Comparison of ENCODE assay signal across 9 cellular contexts in the genomic region with DNA sequence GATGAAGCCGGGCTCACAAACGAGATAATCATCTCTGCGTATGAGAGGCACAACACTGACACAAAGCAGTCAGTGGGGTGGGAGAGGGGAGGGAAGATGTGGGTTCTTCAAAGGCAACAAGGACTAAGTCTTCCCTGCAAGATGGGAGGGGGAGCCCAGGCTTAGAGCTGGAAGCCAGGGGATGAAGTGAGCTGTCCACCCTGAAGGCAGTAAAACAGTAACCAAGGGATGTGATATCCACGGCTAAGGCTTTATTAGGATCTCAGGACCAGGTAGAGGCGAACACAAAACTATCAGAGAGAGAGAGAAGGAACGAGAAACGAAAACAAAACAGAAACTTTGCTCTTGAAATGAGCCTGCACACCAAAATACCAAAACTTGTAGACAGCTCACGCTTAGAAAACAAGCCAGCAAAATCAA.
DNase-seq lines count a peak whose midpoint lies in the region; ATAC-seq and TF ChIP-seq lines count a peak whose summit lies in the region.
"Had no signal": no experiment of that assay in that cellular context is flagged by ENCODE, and none has a peak within 500 bp of the region (broad histone marks: within the 10 kb centered on the region; RNA-seq: fewer than 3 reads in every experiment).

No MANE protein-coding gene starts in this region.

- H3K27ac Mint-ChIP-seq in stimulated activated memory B cell treated with anti-CD40 and anti-IgM and Interleukin-4, amounts not matched to agents 10 μg/mL and 1 μg/mL and 100 μg/mL, for 72 hours = peak overlapping the region; percentile 77

- peaks cover 30% of the 10 kb centered on the region for H3K4me1 Mint-ChIP-seq in stimulated activated memory B cell treated with anti-CD40 and anti-IgM and Interleukin-4, amounts not matched to agents 10 μg/mL and 1 μg/mL and 100 μg/mL, for 72 hours

- peaks cover 9% of the 10 kb centered on the region for H3K9me3 Mint-ChIP-seq in stimulated activated memory B cell treated with anti-CD40 and anti-IgM and Interleukin-4, amounts not matched to agents 10 μg/mL and 1 μg/mL and 100 μg/mL, for 72 hours

- no peaks in the 10 kb centered on the region for H3K4me1 ChIP-seq in vagina
- H3K4me1 ChIP-seq in upper lobe of right lung = no peaks in the 10 kb centered on the region

- H3K27me3 Mint-ChIP-seq in stimulated activated memory B cell treated with anti-CD40 and anti-IgM and Interleukin-4, amounts not matched to agents 10 μg/mL and 1 μg/mL and 100 μg/mL, for 72 hours = no peaks in the 10 kb centered on the region

- H3K27ac ChIP-seq in vagina (no peak overlapping the region), upper lobe of right lung (no peak overlapping the region)
- H3K27ac ChIP-seq: cardiac muscle cell had no signal

- intact Hi-C loops in vagina (cut with DNase I) = no loop called here
- intact Hi-C loops in upper lobe of right lung (cut with DNase I) = no loop called here

- H3K4me3 ChIP-seq in vagina (no peak overlapping the region), upper lobe of right lung (no peak overlapping the region)
- H3K4me3 ChIP-seq: cardiac muscle cell had no signal

- H3K36me3 ChIP-seq in vagina = no peaks in the 10 kb centered on the region
- no peaks in the 10 kb centered on the region for H3K36me3 ChIP-seq in upper lobe of right lung
- H3K36me3 ChIP-seq: cardiac muscle cell had no signal

- ATAC-seq in GM19438 (IDR thresholded peaks at IDR 0.05; ENCODE audit: low read depth, unreplicated experiment) = peak; percentile 96
- ATAC-seq in HG03103 (IDR thresholded peaks at IDR 0.05; ENCODE audit: low read depth, unreplicated experiment) = peak; percentile 88
- peak; percentile 57 for ATAC-seq in stimulated activated memory B cell treated with anti-CD40 and anti-IgM and Interleukin-4, amounts not matched to agents 10 μg/mL and 1 μg/mL and 100 μg/mL, for 72 hours
- ATAC-seq in upper lobe of right lung = no peak

- peak overlapping the region; percentile 81 for H3K4me3 Mint-ChIP-seq in stimulated activated memory B cell treated with anti-CD40 and anti-IgM and Interleukin-4, amounts not matched to agents 10 μg/mL and 1 μg/mL and 100 μg/mL, for 72 hours

- H3K27me3 ChIP-seq in vagina (no peaks in the 10 kb centered on the region), upper lobe of right lung (no peaks in the 10 kb centered on the region)
- H3K27me3 ChIP-seq: cardiac muscle cell had no signal

- no peaks in the 10 kb centered on the region for H3K9me3 ChIP-seq in vagina
- H3K9me3 ChIP-seq in upper lobe of right lung = no peaks in the 10 kb centered on the region

- DNase-seq in activated T-cell treated with anti-CD3 and anti-CD28 coated beads for 48 hours (ENCODE audit: low read depth) (peak; percentile 15), vagina (ENCODE audit: extremely low spot score in 2 of 2) (no peak), NOMO-1 treated with dmso at 0.1 percent for 144 hours (lab: John Stamatoyannopoulos, UW; ENCODE audit: unreplicated experiment) (no peak), NCI-H1048 (lab: John Stamatoyannopoulos, UW) (no peak), upper lobe of right lung (no peak)

- TF ChIP-seq POLR2A in vagina (IDR thresholded peaks at IDR 0.05) = no peak

- TF ChIP-seq CTCF in vagina (IDR thresholded peaks at IDR 0.05) = no peak
- TF ChIP-seq CTCF in upper lobe of right lung (IDR thresholded peaks at IDR 0.05) = no peak

- H3K36me3 Mint-ChIP-seq in stimulated activated memory B cell treated with anti-CD40 and anti-IgM and Interleukin-4, amounts not matched to agents 10 μg/mL and 1 μg/mL and 100 μg/mL, for 72 hours = peaks cover 13% of the 10 kb centered on the region
